13 cellular contexts compared by ENCODE assay signal in genomic region chr2:220374282-220374681, GRCh38.
DNase-seq lines count a peak whose midpoint lies in the region; ATAC-seq, FAIRE-seq and TF ChIP-seq lines count a peak whose summit lies in the region.
"Had no signal": no experiment of that assay in that cellular context is flagged by ENCODE, and none has a peak within 500 bp of the region (broad histone marks: within the 10 kb centered on the region; RNA-seq: fewer than 3 reads in every experiment).

No MANE protein-coding gene starts in this region.

- no peaks in the 10 kb centered on the region for H3K27me3 ChIP-seq in IMR-90 (ENCODE audit: control insufficient read depth, insufficient read depth, low read length)
- H3K27me3 ChIP-seq in H1 (replicated peaks in 1 of 4; ENCODE audit: control insufficient read depth in 3 of 4, extremely low read depth in 1 of 4, insufficient read depth in 3 of 4, low read length in 3 of 4) = no peaks in the 10 kb centered on the region
- H3K27me3 ChIP-seq in H7 (ENCODE audit: control insufficient read depth, insufficient read depth, low read length) = no peaks in the 10 kb centered on the region

- TF ChIP-seq POLR2A in IMR-90 (IDR thresholded peaks at IDR 0.05; ENCODE audit: low read depth, low read length) = no peak
- TF ChIP-seq POLR2A in H1 (IDR thresholded peaks at IDR 0.05; ENCODE audit: control extremely low read depth in 1 of 2, low read depth in 2 of 2, low read length in 2 of 2) = no peak

- no peak overlapping the region for H2BK12ac ChIP-seq in H1 (ENCODE audit: low read depth, low read length)

- H3K27ac ChIP-seq in IMR-90 (ENCODE audit: insufficient read depth, low read length) (no peak overlapping the region; the same call in 1 of the 2 replicates), H1 (ENCODE audit: low read depth, low read length) (no peak overlapping the region)

- H3K4me3 ChIP-seq in IMR-90 (ENCODE audit: insufficient read depth, low read depth, low read length) = no peak overlapping the region
- H3K4me3 ChIP-seq in H1 (ENCODE audit: extremely low read depth in 1 of 4, insufficient read depth in 2 of 4, low read depth in 3 of 4, low read length in 4 of 4) = no peak overlapping the region
- no peak overlapping the region for H3K4me3 ChIP-seq in H7 (ENCODE audit: insufficient read depth, low read depth, low read length)
- H3K4me3 ChIP-seq: HAP-1 had no signal

- TF ChIP-seq CTCF in IMR-90 (conservative IDR thresholded peaks at IDR 0.05; ENCODE audit: low read depth, low read length) (no peak), H1 (IDR thresholded peaks at IDR 0.05; ENCODE audit: control extremely low read depth in 1 of 3, insufficient read depth in 1 of 3, low read depth in 1 of 3, low read length in 3 of 3) (no peak)

- H2BK20ac ChIP-seq in IMR-90 (ENCODE audit: low read depth, low read length) (no peak overlapping the region), H1 (ENCODE audit: low read length) (0 out of 2 replicates have a peak overlapping the region, but pooled peaks have one; percentile 40)

- H3K23me2 ChIP-seq in H1 (ENCODE audit: low read depth, low read length) = no peaks in the 10 kb centered on the region

- H3K4ac ChIP-seq in IMR-90 (ENCODE audit: low read depth, low read length) (0 out of 2 replicates have a peak overlapping the region, but pooled peaks have one; percentile 36), H1 (replicated peaks; ENCODE audit: insufficient read length, low read depth, low read length) (no peak overlapping the region)

- H4K5ac ChIP-seq in IMR-90 (ENCODE audit: low read depth, low read length) (peak overlapping the region; percentile 88; the same call in 1 of the 2 replicates), H1 (ENCODE audit: insufficient read length, low read depth, low read length) (no peak overlapping the region)

- H4K20me1 ChIP-seq in IMR-90 (ENCODE audit: insufficient read depth, low read length) (no peaks in the 10 kb centered on the region), H1 (replicated peaks in 1 of 2; ENCODE audit: control insufficient read depth in 1 of 2, insufficient read depth in 2 of 2, low read length in 2 of 2) (no peaks in the 10 kb centered on the region)

- H3K4me2 ChIP-seq in IMR-90 (ENCODE audit: low read depth, low read length) (peak overlapping the region; percentile 66; the same call in 1 of the 2 replicates), H1 (ENCODE audit: insufficient read depth in 1 of 2, low read depth in 2 of 2, low read length in 2 of 2) (no peak overlapping the region)

- no peaks in the 10 kb centered on the region; the same call in 1 of the 2 replicates for H3K9me1 ChIP-seq in IMR-90 (ENCODE audit: insufficient read depth, low read length)

- H3K79me1 ChIP-seq in IMR-90 (ENCODE audit: low read depth in 1 of 2, low read length in 2 of 2) (no peaks in the 10 kb centered on the region), H1 (ENCODE audit: low read depth, low read length) (no peaks in the 10 kb centered on the region)

- H3K9ac ChIP-seq in IMR-90 (ENCODE audit: low read depth, low read length) (no peak overlapping the region), H1 (replicated peaks in 1 of 4; ENCODE audit: extremely low read depth in 1 of 4, low read depth in 3 of 4, low read length in 3 of 4) (no peak overlapping the region)

- intact Hi-C loops in IMR-90 (cut with micrococcal nuclease) = loop anchor here (10.0 kb wide), 1 partner anchor 291 kb away; no protein-coding TSS in a partner anchor

- H3K4me1 ChIP-seq in IMR-90 (ENCODE audit: control insufficient read depth, insufficient read depth, low read length) (peaks cover 4% of the 10 kb centered on the region), H1 (replicated peaks in 1 of 4; ENCODE audit: control insufficient read depth in 3 of 4, insufficient read depth in 4 of 4, low read length in 3 of 4) (peaks cover 0 to 5% (median under 1%) of the 10 kb centered on the region in 4 experiments; a peak in 4 of 7 replicates)
- H3K4me1 ChIP-seq: HAP-1 had no signal

- H2AFZ ChIP-seq in IMR-90 (replicated peaks; ENCODE audit: low read length, poor library complexity) (no peak overlapping the region), H1 (ENCODE audit: low read length) (peak overlapping the region; percentile 15; the same call in 1 of the 2 replicates)

- peak; percentile 5 for DNase-seq in IMR-90
- no peak for DNase-seq in H1 (ENCODE audit: low read depth in 1 of 2, low spot score in 2 of 2)
- DNase-seq in midbrain (lab: John Stamatoyannopoulos, UW) = no peak
- DNase-seq in H7 = no peak
- no peak for DNase-seq in iPS-NIHi11 (ENCODE audit: low spot score)
- DNase-seq in NCI-H526 (lab: John Stamatoyannopoulos, UW) = no peak
- DNase-seq: C1 segment of cervical spinal cord; Calu3; CD4-positive, alpha-beta T cell; DMS 273 treated with DMSO at 0.1 percent for 48 hours had no signal

- no peaks in the 10 kb centered on the region for H3K36me3 ChIP-seq in IMR-90 (ENCODE audit: control insufficient read depth, insufficient read depth, low read length)
- no peaks in the 10 kb centered on the region for H3K36me3 ChIP-seq in H1 (ENCODE audit: control insufficient read depth in 2 of 4, insufficient read depth in 4 of 4, low read length in 3 of 4)
- H3K36me3 ChIP-seq in H7 (replicated peaks; ENCODE audit: control insufficient read depth, insufficient read depth, low read length) = no peaks in the 10 kb centered on the region
- H3K36me3 ChIP-seq: HAP-1 had no signal

- no peak for TF ChIP-seq EP300 in H1 (IDR thresholded peaks at IDR 0.05; ENCODE audit: borderline replicate concordance in 1 of 2, low read depth in 2 of 2, low read length in 2 of 2)

- dilution Hi-C loops in IMR-90 (cut with HindIII; ENCODE audit: low sequenced_read_pairs, unreplicated experiment) = no loop called here

- H4K8ac ChIP-seq in IMR-90 (ENCODE audit: low read depth in 2 of 2, low read length in 2 of 2) (peak overlapping the region in 1 of 2 experiments; percentile 74; a peak in 1 of 4 replicates), H1 (ENCODE audit: extremely low read depth, insufficient read depth, low read length) (no peak overlapping the region)

- no peak overlapping the region for H3K56ac ChIP-seq in IMR-90 (ENCODE audit: extremely low read depth, insufficient read depth, low read length)
- H3K56ac ChIP-seq in H1 (replicated peaks; ENCODE audit: insufficient read length, low read depth, low read length) = no peak overlapping the region

- in situ Hi-C loops in IMR-90 (cut with MboI; ENCODE audit: low sequenced_read_pairs) = no loop called here

- H3K23ac ChIP-seq in IMR-90 (ENCODE audit: low read depth, low read length) (no peak overlapping the region), H1 (ENCODE audit: insufficient read length) (no peak overlapping the region)

- CTCF ChIA-PET in IMR-90 (lab: Yijun Ruan, JAX) (no interaction called here), H1 (lab: Charles Lee; ENCODE audit: partially characterized antibody) (no interaction called here)

- H2BK120ac ChIP-seq in IMR-90 (ENCODE audit: low read depth, low read length) (peak overlapping the region; percentile 64; the same call in 1 of the 2 replicates), H1 (replicated peaks; ENCODE audit: low read depth, low read length) (peak overlapping the region; percentile 59)

- ATAC-seq in IMR-90 (ENCODE audit: low read depth) = no peak
- ATAC-seq in SK-N-SH treated with all-trans-retinoic acid at 6 μM for 48 hours = peak; percentile 32

- no peak overlapping the region for H2AK9ac ChIP-seq in IMR-90 (replicated peaks; ENCODE audit: low read depth, low read length, poor library complexity)

- POLR2A ChIA-PET in IMR-90 (lab: Charles Lee; ENCODE audit: unreplicated experiment) (no interaction called here), H1 (lab: Charles Lee; ENCODE audit: partially characterized antibody) (no interaction called here)

- H3K14ac ChIP-seq in IMR-90 (replicated peaks; ENCODE audit: low read depth, low read length) (peak overlapping the region; percentile 35; the same call in 1 of the 2 replicates), H1 (ENCODE audit: insufficient read length) (no peak overlapping the region)

- peak overlapping the region; percentile 62 for H2BK5ac ChIP-seq in IMR-90 (ENCODE audit: low read depth, low read length, poor library complexity, severe bottlenecking)
- H2BK5ac ChIP-seq in H1 (ENCODE audit: low read depth, low read length) = peak overlapping the region; percentile 28; the same call in 1 of the 2 replicates

- TF ChIP-seq RAD21 in IMR-90 (IDR thresholded peaks at IDR 0.05; ENCODE audit: low read length) = no peak
- no peak for TF ChIP-seq RAD21 in H1 (IDR thresholded peaks at IDR 0.05 in 1 of 2, conservative IDR thresholded peaks at IDR 0.05 in 1 of 2; ENCODE audit: low read depth in 2 of 2, low read length in 2 of 2)

- FAIRE-seq in H1 (lab: Jason Lieb, UNC) = no peak
- FAIRE-seq: A204.1 had no signal

- no peaks in the 10 kb centered on the region for H3K79me2 ChIP-seq in H1 (ENCODE audit: control insufficient read depth in 1 of 2, insufficient read depth in 2 of 2, low read length in 2 of 2)

- H2BK15ac ChIP-seq in IMR-90 (ENCODE audit: low read depth, low read length) = no peak overlapping the region; the same call in 2 of the 3 replicates
- H2BK15ac ChIP-seq in H1 (ENCODE audit: low read length) = no peak overlapping the region

- BruUV-seq in IMR-90 (replicated peaks; lab: Mats Ljungman, UMichigan) = no TSS peak

- H4K91ac ChIP-seq in IMR-90 (ENCODE audit: insufficient read depth, low read depth, low read length) (peak overlapping the region; percentile 80; the same call in 1 of the 2 replicates), H1 (replicated peaks; ENCODE audit: insufficient read length, low read length) (no peak overlapping the region)

- no peak overlapping the region for H2AK5ac ChIP-seq in IMR-90 (ENCODE audit: low read depth, low read length)
- H2AK5ac ChIP-seq in H1 (ENCODE audit: low read depth, low read length) = no peak overlapping the region

- no peaks in the 10 kb centered on the region for H3K9me3 ChIP-seq in IMR-90 (ENCODE audit: control insufficient read depth, insufficient read depth, low read length)
- no peaks in the 10 kb centered on the region for H3K9me3 ChIP-seq in H1 (ENCODE audit: insufficient read depth in 2 of 2, low read depth in 1 of 2, low read length in 1 of 2)
- H3K9me3 ChIP-seq: HAP-1 had no signal

- WGBS in IMR-90 (ENCODE audit: extremely low coverage in 2 of 2, insufficient read length in 1 of 2), 2 experiments = no CpG with 5 or more reads among the region's 2 CpGs
- 69% methylated on average over 2 of the region's 2 CpGs; no CpG with 5 or more reads in 1 of the 2 experiments for WGBS in H1 (ENCODE audit: extremely low coverage in 1 of 2, insufficient coverage in 1 of 2, insufficient read length in 1 of 2, insufficient replicate concordance in 2 of 2, low coverage in 1 of 2, low lambda C conversion rate in 2 of 2, missing lambda C conversion rate in 1 of 2), 2 experiments

- H3K18ac ChIP-seq in IMR-90 (ENCODE audit: low read depth, low read length) (peak overlapping the region; percentile 90), H1 (ENCODE audit: extremely low read depth, low read length) (no peak overlapping the region)

TF ChIP-seq in IMR-90, 13 proteins besides CTCF, POLR2A, EP300 and RAD21 (continues in another document):
- TF ChIP-seq MXI1 (IDR thresholded peaks at IDR 0.05; ENCODE audit: borderline replicate concordance, low read depth, low read length) = no peak

TF ChIP-seq in SK-N-SH treated with all-trans-retinoic acid at 6 μM for 48 hours, 23 proteins besides CTCF, POLR2A, EP300 and RAD21 (continues in another document):
- TF ChIP-seq TCF4 (CRISPR knock-in tag; IDR thresholded peaks at IDR 0.05; ENCODE audit: borderline replicate concordance) = no peak
